29 cellular contexts compared by ENCODE assay signal in genomic region chr10:70974920-70975319, GRCh38.
"Had no signal": no experiment of that assay in that cellular context is flagged by ENCODE, and none has a peak within 500 bp of the region (broad histone marks: within the 10 kb centered on the region; RNA-seq: fewer than 3 reads in every experiment).

No MANE protein-coding gene starts in this region.

- H3K36me3 ChIP-seq: ascending aorta, breast epithelium, cardiac muscle cell, WERI-Rb-1 had no signal

- H3K27me3 ChIP-seq: ascending aorta, breast epithelium, cardiac muscle cell had no signal

- H3K27ac Mint-ChIP-seq: activated B cell treated with CpG ODN at 0.5 μM for 24 hours; activated CD8-positive, alpha-beta T cell treated with anti-CD3 and anti-CD28 coated beads for 36 hours; activated naive CD4-positive, alpha-beta T cell treated with anti-CD3 and anti-CD28 coated beads, Interleukin-2, amount 10 ng/mL, durations not matched to agents 7 days and 5 days; activated naive CD4-positive, alpha-beta T cell treated with anti-CD3 and anti-CD28 coated beads, Interleukin-2, amount 50 U/mL, for 72 hours; activated naive CD8-positive, alpha-beta T cell treated with anti-CD3 and anti-CD28 coated beads, Interleukin-2, amount 10 ng/mL, durations not matched to agents 7 days and 5 days; dendritic cell treated with granulocyte-macrophage colony-stimulating factor and Interleukin-4, amounts not matched to agents 40 ng/mL and 50 ng/mL, for 4 days; endodermal cell; T-helper 17 cell; T-helper 2 cell treated with Interferon-gamma antibody and Interleukin-4, amounts not matched to agents 5 μg/mL and 100 μg/mL, for 36 hours had no signal

- H3K4me3 Mint-ChIP-seq: activated B cell treated with CpG ODN at 0.5 μM for 24 hours; activated CD8-positive, alpha-beta T cell treated with anti-CD3 and anti-CD28 coated beads for 36 hours; activated naive CD4-positive, alpha-beta T cell treated with anti-CD3 and anti-CD28 coated beads, Interleukin-2, amount 10 ng/mL, durations not matched to agents 7 days and 5 days; activated naive CD8-positive, alpha-beta T cell treated with anti-CD3 and anti-CD28 coated beads, Interleukin-2, amount 10 ng/mL, durations not matched to agents 7 days and 5 days; brain; dendritic cell treated with granulocyte-macrophage colony-stimulating factor and Interleukin-4, amounts not matched to agents 40 ng/mL and 50 ng/mL, for 4 days; endodermal cell; T-helper 17 cell; T-helper 2 cell treated with Interferon-gamma antibody and Interleukin-4, amounts not matched to agents 5 μg/mL and 100 μg/mL, for 36 hours had no signal

- ATAC-seq: activated CD4-positive, CD25-positive, alpha-beta regulatory T cell treated with anti-CD3 and anti-CD28 coated beads, Interleukin-2, amount 50 U/mL, for 24 hours; T-helper 17 cell had no signal

- H3K4me1 Mint-ChIP-seq: activated B cell treated with CpG ODN at 0.5 μM for 24 hours; activated naive CD4-positive, alpha-beta T cell treated with anti-CD3 and anti-CD28 coated beads, Interleukin-2, amount 10 ng/mL, durations not matched to agents 7 days and 5 days; activated naive CD8-positive, alpha-beta T cell treated with anti-CD3 and anti-CD28 coated beads, Interleukin-2, amount 10 ng/mL, durations not matched to agents 7 days and 5 days; endodermal cell; T-helper 17 cell had no signal

- H3K4me1 ChIP-seq: ascending aorta, breast epithelium had no signal

- H3K4me3 ChIP-seq: ascending aorta, breast epithelium, cardiac muscle cell, coronary artery, dorsolateral prefrontal cortex had no signal

- DNase-seq: activated B cell treated with CpG ODN at 0.5 μM for 24 hours; activated CD4-positive, alpha-beta T cell treated with anti-CD3 and anti-CD28 coated beads, Interleukin-2, amount 50 U/mL, for 1 hour; activated CD4-positive, alpha-beta T cell treated with anti-CD3 and anti-CD28 coated beads, Interleukin-2, amount 50 U/mL, for 48 hours; activated CD8-positive, alpha-beta memory T cell treated with anti-CD3 and anti-CD28 coated beads for 24 hours; activated gamma-delta T cell; activated naive CD4-positive, alpha-beta T cell; activated naive CD4-positive, alpha-beta T cell treated with anti-CD3 and anti-CD28 coated beads, Interleukin-2, amount 10 ng/mL, durations not matched to agents 7 days and 5 days; activated naive CD8-positive, alpha-beta T cell treated with anti-CD3 and anti-CD28 coated beads, Interleukin-2, amount 10 ng/mL, durations not matched to agents 7 days and 5 days; activated T-cell treated with anti-CD3 and anti-CD28 coated beads, Interleukin-2, amount 50 U/mL, for 48 hours; central memory CD4-positive, alpha-beta T cell; cerebellar nuclear complex; dorsolateral prefrontal cortex; effector memory CD4-positive, alpha-beta T cell; head of caudate nucleus; T-helper 17 cell; T1000 had no signal

- FAIRE-seq: frontal cortex had no signal

- H3K36me3 Mint-ChIP-seq: activated naive CD4-positive, alpha-beta T cell treated with anti-CD3 and anti-CD28 coated beads, Interleukin-2, amount 10 ng/mL, durations not matched to agents 7 days and 5 days; activated naive CD4-positive, alpha-beta T cell treated with anti-CD3 and anti-CD28 coated beads, Interleukin-2, amount 50 U/mL, for 72 hours; activated naive CD8-positive, alpha-beta T cell treated with anti-CD3 and anti-CD28 coated beads, Interleukin-2, amount 10 ng/mL, durations not matched to agents 7 days and 5 days; brain had no signal

- H3K27ac ChIP-seq: ascending aorta, breast epithelium, cardiac muscle cell, coronary artery, dorsolateral prefrontal cortex, WERI-Rb-1 had no signal

- H3K9me3 Mint-ChIP-seq: activated CD8-positive, alpha-beta T cell treated with anti-CD3 and anti-CD28 coated beads for 36 hours; activated naive CD4-positive, alpha-beta T cell treated with anti-CD3 and anti-CD28 coated beads, Interleukin-2, amount 10 ng/mL, durations not matched to agents 7 days and 5 days; activated naive CD4-positive, alpha-beta T cell treated with anti-CD3 and anti-CD28 coated beads, Interleukin-2, amount 50 U/mL, for 72 hours; dendritic cell treated with granulocyte-macrophage colony-stimulating factor and Interleukin-4, amounts not matched to agents 40 ng/mL and 50 ng/mL, for 4 days; T-helper 2 cell treated with Interferon-gamma antibody and Interleukin-4, amounts not matched to agents 5 μg/mL and 100 μg/mL, for 36 hours had no signal
